ENCODE assay signal across 8 cellular contexts in the genomic region with DNA sequence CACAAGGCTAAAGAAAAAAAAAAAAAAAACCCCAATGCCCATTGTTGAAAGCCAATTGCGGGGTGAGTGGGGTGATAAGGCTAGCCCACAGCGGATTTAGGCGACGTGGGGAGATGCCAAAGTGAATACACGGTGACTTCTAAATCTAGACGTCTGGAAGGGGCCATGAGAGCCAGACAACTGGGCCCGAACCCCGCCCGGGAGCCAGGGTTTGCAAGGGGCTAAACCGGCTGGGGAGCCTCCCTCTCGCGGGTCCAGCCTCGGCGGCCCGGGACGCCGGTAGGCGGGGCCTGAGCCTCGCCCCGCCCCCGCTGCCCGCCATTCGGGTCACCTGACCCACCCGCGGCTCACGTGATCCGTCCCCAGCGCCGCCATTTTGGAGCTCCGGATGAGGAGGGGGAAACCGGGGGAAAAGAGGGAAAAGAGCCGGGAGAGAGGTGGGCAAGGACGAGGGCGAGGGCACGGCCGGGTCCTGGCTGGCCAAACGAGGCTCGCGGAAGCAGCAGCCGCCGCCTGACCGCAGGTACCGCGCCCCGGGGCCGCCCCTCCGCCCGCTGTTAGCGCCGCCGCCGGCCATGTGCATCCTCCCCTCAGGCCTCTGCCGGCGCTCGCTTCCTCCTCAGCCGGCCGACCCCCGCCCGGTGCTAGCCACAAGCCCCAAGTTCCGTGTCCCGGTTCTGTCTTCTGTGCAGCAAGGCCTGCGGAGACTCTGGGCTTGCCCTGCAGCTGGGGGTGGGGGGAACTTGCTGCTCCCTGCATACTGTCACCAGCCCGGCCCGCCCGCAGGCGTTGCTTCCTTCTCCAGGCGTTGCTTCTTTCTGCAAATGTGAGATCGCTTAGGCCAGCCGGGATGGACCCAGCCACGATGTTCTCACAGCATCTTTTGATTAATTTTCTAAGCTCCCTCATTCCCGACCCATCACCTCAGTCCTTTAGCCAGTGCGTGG. TPM values are rescaled to one million over a fixed set of nuclear protein-coding genes. Genes with fewer than 3 reads are reported as not detected.
DNase-seq lines count a peak whose midpoint lies in the region; TF ChIP-seq lines count a peak whose summit lies in the region.

ZNF507 (plus strand) TSS at position 350 of the 947 bp plus-strand sequence. CDS start 7,221 bp downstream, outside the sequence.

- in situ Hi-C loops in G401 (cut with HindIII; ENCODE audit: low sequenced_read_pairs) = no loop called here

- H3K4me3 ChIP-seq in SJCRH30 = peak within 1 kb of the TSS; percentile 97
- H3K4me3 ChIP-seq in neuron (ENCODE audit: low read length) = peak within 1 kb of the TSS; percentile 92

- H3K36me3 ChIP-seq in SJCRH30 (peaks cover 22% of the 10 kb centered on the region), neuron (ENCODE audit: insufficient read depth, low read length) (peaks cover 25% of the 10 kb centered on the region)

- peak; percentile 67 for DNase-seq in G401 (ENCODE audit: low spot score)
- DNase-seq in H4 (ENCODE audit: low spot score) = peak; percentile 68
- peak; percentile 90 to 93 for DNase-seq in SJCRH30
- peak; percentile 78 for DNase-seq in activated gamma-delta T cell treated with Interleukin-2 at 50 U/mL for 16 hours
- peak; percentile 57 for DNase-seq in foreskin melanocyte
- DNase-seq in stromal cell of bone marrow (ENCODE audit: low read depth) = peak; percentile 58

- no peaks in the 10 kb centered on the region for H3K27me3 ChIP-seq in SJCRH30
- no peaks in the 10 kb centered on the region for H3K27me3 ChIP-seq in neuron (ENCODE audit: insufficient read depth, low read length)

- H3K9me3 ChIP-seq in SJCRH30 (replicated peaks) (no peaks in the 10 kb centered on the region), neuron (ENCODE audit: low read length) (peaks cover 2% of the 10 kb centered on the region)

- peak within 1 kb of the TSS; percentile 95 for H2AFZ ChIP-seq in neuron (ENCODE audit: low read depth, low read length)

- H3K4me1 ChIP-seq in SJCRH30 (peaks cover 5% of the 10 kb centered on the region; the same call in 1 of the 2 replicates), neuron (ENCODE audit: insufficient read depth, low read length) (peaks cover 11% of the 10 kb centered on the region)

- H3K27ac ChIP-seq in SJCRH30 = peak within 1 kb of the TSS; percentile 89

- TF ChIP-seq CTCF in LNCAP (IDR thresholded peaks at IDR 0.05) = peak; percentile 22; the same call in 1 of the 2 replicates

RNA-seq across cellular contexts. Expression of gene ZNF507, which starts in this region (rescaled TPM):
- total RNA-seq in G401 (2014; rRNA removed; shearing (Covaris generic)) = 5.5 and 10.0 TPM in 2 replicates
- total RNA-seq in H4 (2014; rRNA removed; shearing (Covaris generic)) = 4.1 and 5.1 TPM in 2 replicates
- total RNA-seq in SJCRH30 (2014; rRNA removed; shearing (Covaris generic)) = 19.2 and 22.5 TPM in 2 replicates

Comparison
In these comparisons a context has a peak if more than half of its experiments do, and no peak if none do; other contexts are left out.
1. Peak in every context shown above with its lines: DNase-seq, H3K4me3 ChIP-seq and H3K27ac ChIP-seq.